36 cellular contexts compared by ENCODE assay signal in genomic region chr12:107362960-107363359, GRCh38.
"Had no signal": no experiment of that assay in that cellular context is flagged by ENCODE, and none has a peak within 500 bp of the region (broad histone marks: within the 10 kb centered on the region; RNA-seq: fewer than 3 reads in every experiment).

No MANE protein-coding gene starts in this region.

- H3K27me3 Mint-ChIP-seq: activated CD4-positive, alpha-beta memory T cell treated with anti-CD3 and anti-CD28 coated beads, Interleukin-2, amount 10 ng/mL, durations not matched to agents 7 days and 5 days; activated naive CD8-positive, alpha-beta T cell treated with anti-CD3 and anti-CD28 coated beads for 36 hours had no signal

- H3K27ac ChIP-seq: cardiac muscle cell, Peyer's patch, SJSA1, WERI-Rb-1 had no signal

- H3K9me3 ChIP-seq: MG63, Peyer's patch, SJSA1 had no signal

- H3K27me3 ChIP-seq: cardiac muscle cell, MG63, Peyer's patch, SJSA1 had no signal

- H3K27ac Mint-ChIP-seq: activated CD4-positive, alpha-beta memory T cell treated with anti-CD3 and anti-CD28 coated beads, Interleukin-2, amount 10 ng/mL, durations not matched to agents 7 days and 5 days; activated CD8-positive, alpha-beta memory T cell treated with anti-CD3 and anti-CD28 coated beads, Interleukin-2, amount 10 ng/mL, durations not matched to agents 7 days and 5 days; activated naive CD8-positive, alpha-beta T cell treated with anti-CD3 and anti-CD28 coated beads for 36 hours had no signal

- H3K4me1 ChIP-seq: Peyer's patch had no signal

- H3K36me3 ChIP-seq: cardiac muscle cell, MG63, Peyer's patch, SJSA1, WERI-Rb-1 had no signal

- H3K4me3 ChIP-seq: cardiac muscle cell, MG63, Peyer's patch, SJSA1 had no signal

- DNase-seq: activated CD4-positive, alpha-beta memory T cell treated with anti-CD3 and anti-CD28 coated beads, Interleukin-2, amount 10 ng/mL, durations not matched to agents 7 days and 5 days; activated CD4-positive, alpha-beta T cell treated with anti-CD3 and anti-CD28 coated beads for 1 hour; activated CD4-positive, alpha-beta T cell treated with anti-CD3 and anti-CD28 coated beads for 48 hours; activated CD4-positive, CD25-positive, alpha-beta regulatory T cell; activated CD8-positive, alpha-beta memory T cell treated with anti-CD3 and anti-CD28 coated beads for 24 hours; activated CD8-positive, alpha-beta memory T cell treated with anti-CD3 and anti-CD28 coated beads, Interleukin-2, amount 10 ng/mL, durations not matched to agents 7 days and 5 days; activated CD8-positive, alpha-beta memory T cell treated with anti-CD3 and anti-CD28 coated beads, Interleukin-2, amount 50 U/mL, for 48 hours; activated effector memory CD4-positive, alpha-beta T cell treated with Interleukin-2 at 50 U/mL for 16 hours; activated naive CD4-positive, alpha-beta T cell; activated naive CD4-positive, alpha-beta T cell treated with anti-CD3 and anti-CD28 coated beads, Interleukin-2, amount 50 U/mL, for 16 hours; activated naive CD8-positive, alpha-beta T cell treated with anti-CD3 and anti-CD28 coated beads for 36 hours; activated T-cell treated with anti-CD3 and anti-CD28 coated beads, Interleukin-2, amount 50 U/mL, for 48 hours; amniotic stem cell; aorta; Kasumi-1; KG1; MG63; MV-4-11; NCI-H1092; NCI-H1436 treated with DMSO at 0.1 percent for 48 hours; NCI-H1694 treated with DMSO at 0.1 percent for 48 hours; NCI-H2029; NCI-H2171 treated with DMSO at 0.1 percent for 48 hours; NCI-H226; NCI-H446 treated with DMSO at 0.1 percent for 48 hours; NCI-H524; NCI-H69; Peyer's patch; RPMI8226; SHP77 treated with DMSO at 0.1 percent for 48 hours; SW 1271; T-helper 1 cell; T1000; WERI-Rb-1 had no signal

- ATAC-seq: activated CD8-positive, alpha-beta memory T cell treated with anti-CD3 and anti-CD28 coated beads, Interleukin-2, amount 10 ng/mL, durations not matched to agents 7 days and 5 days had no signal

- H3K4me3 Mint-ChIP-seq: activated CD4-positive, alpha-beta memory T cell treated with anti-CD3 and anti-CD28 coated beads, Interleukin-2, amount 10 ng/mL, durations not matched to agents 7 days and 5 days; activated CD8-positive, alpha-beta memory T cell treated with anti-CD3 and anti-CD28 coated beads, Interleukin-2, amount 10 ng/mL, durations not matched to agents 7 days and 5 days; activated naive CD8-positive, alpha-beta T cell treated with anti-CD3 and anti-CD28 coated beads for 36 hours had no signal
